2 cellular contexts compared by ENCODE assay signal in the genomic region with DNA sequence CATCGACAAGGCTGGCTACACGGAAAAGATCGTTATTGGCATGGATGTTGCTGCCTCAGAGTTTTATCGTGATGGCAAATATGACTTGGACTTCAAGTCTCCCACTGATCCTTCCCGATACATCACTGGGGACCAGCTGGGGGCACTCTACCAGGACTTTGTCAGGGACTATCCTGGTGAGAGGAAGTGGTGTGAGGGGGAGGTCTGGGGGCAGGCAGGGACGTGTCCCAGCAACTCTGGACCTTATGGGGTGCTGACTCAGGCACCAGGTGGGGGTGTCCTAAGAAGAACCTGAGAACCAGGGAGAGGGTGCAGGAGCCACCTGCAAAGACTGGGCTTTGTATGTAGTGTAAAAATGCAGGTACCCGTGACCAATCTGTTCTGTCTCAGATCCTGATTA.
TF ChIP-seq lines count a peak whose summit lies in the region.

No MANE protein-coding gene starts in this region.

TF ChIP-seq in endothelial cell of umbilical vein, 7 proteins besides CTCF, POLR2A, EP300 and RAD21:
- TF ChIP-seq MYC (IDR thresholded peaks at IDR 0.05; ENCODE audit: low read depth, low read length) (no peak), FOS (IDR thresholded peaks at IDR 0.05; ENCODE audit: borderline replicate concordance, insufficient read depth, low read length) (no peak), JUN (IDR thresholded peaks at IDR 0.05; ENCODE audit: borderline replicate concordance, insufficient read depth, insufficient read length, low read depth) (no peak), POLR2AphosphoS5 (IDR thresholded peaks at IDR 0.05; ENCODE audit: insufficient read depth, low read depth, low read length) (no peak), GATA2 (IDR thresholded peaks at IDR 0.05; ENCODE audit: insufficient read depth, insufficient read length, low read depth, low read length) (no peak)
- TF ChIP-seq, protein P1, sequence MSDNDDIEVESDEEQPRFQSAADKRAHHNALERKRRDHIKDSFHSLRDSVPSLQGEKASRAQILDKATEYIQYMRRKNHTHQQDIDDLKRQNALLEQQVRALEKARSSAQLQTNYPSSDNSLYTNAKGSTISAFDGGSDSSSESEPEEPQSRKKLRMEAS (IDR thresholded peaks at IDR 0.05; ENCODE audit: insufficient read depth, insufficient read length): no peak

TF ChIP-seq in SK-N-SH treated with all-trans-retinoic acid at 6 μM for 48 hours, 23 proteins besides CTCF, POLR2A, EP300 and RAD21:
- TF ChIP-seq, protein P2, sequence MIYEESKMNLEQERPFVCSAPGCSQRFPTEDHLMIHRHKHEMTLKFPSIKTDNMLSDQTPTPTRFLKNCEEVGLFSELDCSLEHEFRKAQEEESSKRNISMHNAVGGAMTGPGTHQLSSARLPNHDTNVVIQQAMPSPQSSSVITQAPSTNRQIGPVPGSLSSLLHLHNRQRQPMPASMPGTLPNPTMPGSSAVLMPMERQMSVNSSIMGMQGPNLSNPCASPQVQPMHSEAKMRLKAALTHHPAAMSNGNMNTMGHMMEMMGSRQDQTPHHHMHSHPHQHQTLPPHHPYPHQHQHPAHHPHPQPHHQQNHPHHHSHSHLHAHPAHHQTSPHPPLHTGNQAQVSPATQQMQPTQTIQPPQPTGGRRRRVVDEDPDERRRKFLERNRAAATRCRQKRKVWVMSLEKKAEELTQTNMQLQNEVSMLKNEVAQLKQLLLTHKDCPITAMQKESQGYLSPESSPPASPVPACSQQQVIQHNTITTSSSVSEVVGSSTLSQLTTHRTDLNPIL (CRISPR knock-in tag; IDR thresholded peaks at IDR 0.05; ENCODE audit: low read depth): no peak
- TF ChIP-seq, protein P3, sequence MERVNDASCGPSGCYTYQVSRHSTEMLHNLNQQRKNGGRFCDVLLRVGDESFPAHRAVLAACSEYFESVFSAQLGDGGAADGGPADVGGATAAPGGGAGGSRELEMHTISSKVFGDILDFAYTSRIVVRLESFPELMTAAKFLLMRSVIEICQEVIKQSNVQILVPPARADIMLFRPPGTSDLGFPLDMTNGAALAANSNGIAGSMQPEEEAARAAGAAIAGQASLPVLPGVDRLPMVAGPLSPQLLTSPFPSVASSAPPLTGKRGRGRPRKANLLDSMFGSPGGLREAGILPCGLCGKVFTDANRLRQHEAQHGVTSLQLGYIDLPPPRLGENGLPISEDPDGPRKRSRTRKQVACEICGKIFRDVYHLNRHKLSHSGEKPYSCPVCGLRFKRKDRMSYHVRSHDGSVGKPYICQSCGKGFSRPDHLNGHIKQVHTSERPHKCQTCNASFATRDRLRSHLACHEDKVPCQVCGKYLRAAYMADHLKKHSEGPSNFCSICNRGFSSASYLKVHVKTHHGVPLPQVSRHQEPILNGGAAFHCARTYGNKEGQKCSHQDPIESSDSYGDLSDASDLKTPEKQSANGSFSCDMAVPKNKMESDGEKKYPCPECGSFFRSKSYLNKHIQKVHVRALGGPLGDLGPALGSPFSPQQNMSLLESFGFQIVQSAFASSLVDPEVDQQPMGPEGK (CRISPR knock-in tag; IDR thresholded peaks at IDR 0.05; ENCODE audit: borderline replicate concordance): no peak
- TF ChIP-seq OSR1 (CRISPR knock-in tag; IDR thresholded peaks at IDR 0.05): no peak
- TF ChIP-seq TOX (CRISPR knock-in tag; IDR thresholded peaks at IDR 0.05; ENCODE audit: borderline replicate concordance): no peak
- TF ChIP-seq, protein P4, sequence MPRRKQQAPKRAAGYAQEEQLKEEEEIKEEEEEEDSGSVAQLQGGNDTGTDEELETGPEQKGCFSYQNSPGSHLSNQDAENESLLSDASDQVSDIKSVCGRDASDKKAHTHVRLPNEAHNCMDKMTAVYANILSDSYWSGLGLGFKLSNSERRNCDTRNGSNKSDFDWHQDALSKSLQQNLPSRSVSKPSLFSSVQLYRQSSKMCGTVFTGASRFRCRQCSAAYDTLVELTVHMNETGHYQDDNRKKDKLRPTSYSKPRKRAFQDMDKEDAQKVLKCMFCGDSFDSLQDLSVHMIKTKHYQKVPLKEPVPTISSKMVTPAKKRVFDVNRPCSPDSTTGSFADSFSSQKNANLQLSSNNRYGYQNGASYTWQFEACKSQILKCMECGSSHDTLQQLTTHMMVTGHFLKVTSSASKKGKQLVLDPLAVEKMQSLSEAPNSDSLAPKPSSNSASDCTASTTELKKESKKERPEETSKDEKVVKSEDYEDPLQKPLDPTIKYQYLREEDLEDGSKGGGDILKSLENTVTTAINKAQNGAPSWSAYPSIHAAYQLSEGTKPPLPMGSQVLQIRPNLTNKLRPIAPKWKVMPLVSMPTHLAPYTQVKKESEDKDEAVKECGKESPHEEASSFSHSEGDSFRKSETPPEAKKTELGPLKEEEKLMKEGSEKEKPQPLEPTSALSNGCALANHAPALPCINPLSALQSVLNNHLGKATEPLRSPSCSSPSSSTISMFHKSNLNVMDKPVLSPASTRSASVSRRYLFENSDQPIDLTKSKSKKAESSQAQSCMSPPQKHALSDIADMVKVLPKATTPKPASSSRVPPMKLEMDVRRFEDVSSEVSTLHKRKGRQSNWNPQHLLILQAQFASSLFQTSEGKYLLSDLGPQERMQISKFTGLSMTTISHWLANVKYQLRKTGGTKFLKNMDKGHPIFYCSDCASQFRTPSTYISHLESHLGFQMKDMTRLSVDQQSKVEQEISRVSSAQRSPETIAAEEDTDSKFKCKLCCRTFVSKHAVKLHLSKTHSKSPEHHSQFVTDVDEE (CRISPR knock-in tag; IDR thresholded peaks at IDR 0.05): no peak
- no peak for TF ChIP-seq ISL1 (CRISPR knock-in tag; IDR thresholded peaks at IDR 0.05)
- no peak for TF ChIP-seq GLIS3 (CRISPR knock-in tag; IDR thresholded peaks at IDR 0.05)
- TF ChIP-seq, protein P5, sequence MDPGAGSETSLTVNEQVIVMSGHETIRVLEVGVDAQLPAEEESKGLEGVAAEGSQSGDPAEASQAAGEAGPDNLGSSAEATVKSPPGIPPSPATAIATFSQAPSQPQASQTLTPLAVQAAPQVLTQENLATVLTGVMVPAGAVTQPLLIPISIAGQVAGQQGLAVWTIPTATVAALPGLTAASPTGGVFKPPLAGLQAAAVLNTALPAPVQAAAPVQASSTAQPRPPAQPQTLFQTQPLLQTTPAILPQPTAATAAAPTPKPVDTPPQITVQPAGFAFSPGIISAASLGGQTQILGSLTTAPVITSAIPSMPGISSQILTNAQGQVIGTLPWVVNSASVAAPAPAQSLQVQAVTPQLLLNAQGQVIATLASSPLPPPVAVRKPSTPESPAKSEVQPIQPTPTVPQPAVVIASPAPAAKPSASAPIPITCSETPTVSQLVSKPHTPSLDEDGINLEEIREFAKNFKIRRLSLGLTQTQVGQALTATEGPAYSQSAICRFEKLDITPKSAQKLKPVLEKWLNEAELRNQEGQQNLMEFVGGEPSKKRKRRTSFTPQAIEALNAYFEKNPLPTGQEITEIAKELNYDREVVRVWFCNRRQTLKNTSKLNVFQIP (CRISPR knock-in tag; IDR thresholded peaks at IDR 0.05; ENCODE audit: borderline replicate concordance, low read depth): no peak
- TF ChIP-seq ZNF70 (CRISPR knock-in tag; IDR thresholded peaks at IDR 0.05): no peak
- TF ChIP-seq CSDC2 (CRISPR knock-in tag; IDR thresholded peaks at IDR 0.05): no peak
- no peak for TF ChIP-seq ZNF8 (CRISPR knock-in tag; IDR thresholded peaks at IDR 0.05)
- TF ChIP-seq, protein P6, sequence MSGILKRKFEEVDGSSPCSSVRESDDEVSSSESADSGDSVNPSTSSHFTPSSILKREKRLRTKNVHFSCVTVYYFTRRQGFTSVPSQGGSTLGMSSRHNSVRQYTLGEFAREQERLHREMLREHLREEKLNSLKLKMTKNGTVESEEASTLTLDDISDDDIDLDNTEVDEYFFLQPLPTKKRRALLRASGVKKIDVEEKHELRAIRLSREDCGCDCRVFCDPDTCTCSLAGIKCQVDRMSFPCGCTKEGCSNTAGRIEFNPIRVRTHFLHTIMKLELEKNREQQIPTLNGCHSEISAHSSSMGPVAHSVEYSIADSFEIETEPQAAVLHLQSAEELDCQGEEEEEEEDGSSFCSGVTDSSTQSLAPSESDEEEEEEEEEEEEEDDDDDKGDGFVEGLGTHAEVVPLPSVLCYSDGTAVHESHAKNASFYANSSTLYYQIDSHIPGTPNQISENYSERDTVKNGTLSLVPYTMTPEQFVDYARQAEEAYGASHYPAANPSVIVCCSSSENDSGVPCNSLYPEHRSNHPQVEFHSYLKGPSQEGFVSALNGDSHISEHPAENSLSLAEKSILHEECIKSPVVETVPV (CRISPR knock-in tag; IDR thresholded peaks at IDR 0.05): no peak
- no peak for TF ChIP-seq RARB (CRISPR knock-in tag; IDR thresholded peaks at IDR 0.05)
- TF ChIP-seq ZC3H10 (CRISPR knock-in tag; IDR thresholded peaks at IDR 0.05): no peak
- no peak for TF ChIP-seq ZNF565 (CRISPR knock-in tag; conservative IDR thresholded peaks at IDR 0.05; ENCODE audit: low read depth)
